Comparison of ENCODE assay signal across 9 cellular contexts in the genomic region with DNA sequence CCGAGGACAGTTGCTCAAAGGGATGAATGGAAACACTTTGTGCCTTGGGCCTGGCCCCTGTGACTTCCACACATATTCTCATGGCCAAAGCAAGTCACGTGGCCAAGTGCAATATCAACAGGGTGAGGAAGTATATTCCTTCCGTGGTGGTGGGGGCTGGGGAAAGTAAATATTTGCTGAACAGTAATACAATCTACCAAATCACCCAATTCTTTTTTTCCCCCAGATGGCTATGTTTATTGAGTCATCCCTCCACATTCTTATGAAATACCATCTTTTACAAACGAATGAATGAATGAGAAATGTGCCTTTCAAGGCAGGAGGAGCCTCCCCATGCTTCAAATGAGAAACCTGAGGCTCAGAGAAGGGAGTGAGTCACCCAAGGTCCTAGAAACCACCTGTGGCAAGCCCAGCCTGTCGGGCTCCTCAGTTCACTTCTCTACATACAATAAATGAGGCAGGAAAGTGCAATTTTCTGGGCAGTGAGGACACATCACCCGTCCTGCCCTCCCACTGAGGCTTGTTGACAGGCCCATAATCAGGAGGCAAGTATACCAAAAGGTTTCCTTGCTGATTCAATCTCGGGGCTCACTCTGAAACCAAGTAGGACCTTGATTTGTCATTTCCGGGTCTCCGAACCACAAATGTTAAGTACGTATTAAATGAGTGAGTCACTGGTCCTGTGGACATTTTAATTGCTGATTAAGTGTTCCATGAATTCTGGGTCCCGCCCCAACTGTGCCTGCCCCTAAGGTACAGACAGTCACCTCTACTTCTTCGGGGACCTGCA. TPM values are rescaled to one million over a fixed set of nuclear protein-coding genes. Genes with fewer than 3 reads are reported as not detected.
DNase-seq lines count a peak whose midpoint lies in the region; ATAC-seq and TF ChIP-seq lines count a peak whose summit lies in the region.
"Had no signal": no experiment of that assay in that cellular context is flagged by ENCODE, and none has a peak within 500 bp of the region (broad histone marks: within the 10 kb centered on the region; RNA-seq: fewer than 3 reads in every experiment).

No MANE protein-coding gene starts in this region.

- H3K27ac ChIP-seq in gastrocnemius medialis, result peak overlapping the region; percentile 69 to 78 (median 74)
- H3K27ac ChIP-seq: ovary had no signal

- H3K27ac Mint-ChIP-seq in activated T-helper 17 cell treated with anti-CD3 and anti-CD28 coated beads, Interleukin-2, amount 50 U/mL, for 72 hours, result peak overlapping the region; percentile 94

- H3K9me3 ChIP-seq in gastrocnemius medialis, result peaks cover 0 to 11% (median 5%) of the 10 kb centered on the region in 3 donors
- H3K9me3 ChIP-seq: ovary had no signal

- no peak for TF ChIP-seq POLR2A in gastrocnemius medialis (IDR thresholded peaks at IDR 0.05)

- H3K36me3 Mint-ChIP-seq in activated T-helper 17 cell treated with anti-CD3 and anti-CD28 coated beads, Interleukin-2, amount 50 U/mL, for 72 hours (ENCODE audit: low read depth), result no peaks in the 10 kb centered on the region

- H3K27me3 Mint-ChIP-seq in activated T-helper 17 cell treated with anti-CD3 and anti-CD28 coated beads, Interleukin-2, amount 50 U/mL, for 72 hours, result no peaks in the 10 kb centered on the region

- H3K27me3 ChIP-seq in gastrocnemius medialis, result no peaks in the 10 kb centered on the region
- H3K27me3 ChIP-seq: ovary had no signal

- ATAC-seq in HG03432 (IDR thresholded peaks at IDR 0.05; ENCODE audit: unreplicated experiment) (peak; percentile 55), Right ventricle myocardium inferior (peak; percentile 63), gastrocnemius medialis (peak; percentile 62 to 69)
- peak; percentile 91 for ATAC-seq in activated T-helper 17 cell treated with anti-CD3 and anti-CD28 coated beads, Interleukin-2, amount 50 U/mL, for 72 hours (replicated peaks)

- in situ Hi-C loops in gastrocnemius medialis (cut with MboI; ENCODE audit: low sequenced_read_pairs in 4 of 4), result no loop called here

- DNase-seq in AG09309 (ENCODE audit: low read depth) (peak; percentile 94), SHP77 treated with DMSO at 0.1 percent for 48 hours (lab: John Stamatoyannopoulos, UW) (peak; percentile 76), Right ventricle myocardium inferior (ENCODE audit: missing footprints) (peak; percentile 63), gastrocnemius medialis (peak; percentile 81 to 83), superior temporal gyrus (ENCODE audit: extremely low spot score) (no peak), NCI-H1694 (lab: John Stamatoyannopoulos, UW) (no peak)

- peak overlapping the region; percentile 79 for H3K4me3 Mint-ChIP-seq in activated T-helper 17 cell treated with anti-CD3 and anti-CD28 coated beads, Interleukin-2, amount 50 U/mL, for 72 hours

- TF ChIP-seq CTCF in AG09309 (IDR thresholded peaks at IDR 0.05; ENCODE audit: control insufficient read depth, insufficient read depth, low read depth, low read length, missing control alignments), result no peak
- TF ChIP-seq CTCF in gastrocnemius medialis (IDR thresholded peaks at IDR 0.05 in 4 of 5, conservative IDR thresholded peaks at IDR 0.05 in 1 of 5), result no peak

- H3K36me3 ChIP-seq in gastrocnemius medialis, result no peaks in the 10 kb centered on the region
- H3K36me3 ChIP-seq: ovary had no signal

- intact Hi-C loops in Right ventricle myocardium inferior (cut with DNase I), result no loop called here
- intact Hi-C loops in gastrocnemius medialis (cut with DNase I; ENCODE audit: low total_unique reads), result no loop called here

- peaks cover 31% of the 10 kb centered on the region for H3K4me1 Mint-ChIP-seq in activated T-helper 17 cell treated with anti-CD3 and anti-CD28 coated beads, Interleukin-2, amount 50 U/mL, for 72 hours

- peaks cover 28 to 35% of the 10 kb centered on the region in 2 donors for H3K4me1 ChIP-seq in gastrocnemius medialis

- no peaks in the 10 kb centered on the region for H3K9me3 Mint-ChIP-seq in activated T-helper 17 cell treated with anti-CD3 and anti-CD28 coated beads, Interleukin-2, amount 50 U/mL, for 72 hours

- H3K4me3 ChIP-seq in AG09309 (ENCODE audit: control insufficient read depth, low read depth, low read length) (no peak overlapping the region), gastrocnemius medialis (no peak overlapping the region)
- H3K4me3 ChIP-seq: ovary had no signal

RNA-seq across cellular contexts. Expression of gene TOP1, which starts 25.3 kb away (rescaled TPM):
- total RNA-seq in activated T-helper 17 cell treated with anti-CD3 and anti-CD28 coated beads, Interleukin-2, amount 50 U/mL, for 72 hours, result 10 to 100 TPM; 62.4 to 82.8 TPM
- 23.9 TPM for total RNA-seq in Right ventricle myocardium inferior
- total RNA-seq in gastrocnemius medialis, result 10 to 100 TPM in 3 of 4 donors, 1 to 10 TPM in 1; 9.4 to 13.6 (median 12.2) TPM

Comparison
In these comparisons a context has a peak if more than half of its experiments do, and no peak if none do; other contexts are left out.
1. DNase-seq: peak in AG09309 (single experiment), SHP77 treated with DMSO at 0.1 percent for 48 hours (single experiment), Right ventricle myocardium inferior (single experiment) and gastrocnemius medialis (2 of 2); none in superior temporal gyrus (single experiment) and NCI-H1694 (single experiment).
2. Peak in every context shown above with its lines, with median percentiles within 50 percentile points of each other: ATAC-seq.